In the genomic region with DNA sequence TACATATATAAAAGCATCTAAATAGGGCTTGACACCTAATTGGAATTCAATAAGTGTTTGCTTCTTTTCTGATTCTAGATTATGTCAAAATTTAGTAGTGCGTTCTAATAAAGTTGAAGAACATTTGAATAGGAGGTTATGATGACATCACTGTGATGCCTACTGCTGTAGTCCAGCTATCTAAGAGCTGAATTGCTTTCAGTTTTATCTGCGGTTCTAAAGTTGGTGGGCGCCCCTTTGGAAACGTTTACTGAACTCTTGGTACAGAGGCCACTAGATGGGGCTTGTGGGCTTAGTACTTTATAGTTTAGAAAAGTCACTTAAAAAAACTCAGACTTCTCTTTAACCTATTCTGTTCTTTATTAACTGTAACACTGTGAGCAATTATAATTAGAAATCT, we compare ENCODE assay signal across 8 cellular contexts.
DNase-seq lines count a peak whose midpoint lies in the region; ATAC-seq and TF ChIP-seq lines count a peak whose summit lies in the region.

No MANE protein-coding gene starts in this region.

- no peaks in the 10 kb centered on the region for H3K4me1 Mint-ChIP-seq in neural progenitor cell
- no peaks in the 10 kb centered on the region for H3K4me1 Mint-ChIP-seq in activated T-helper 17 cell treated with anti-CD3 and anti-CD28 coated beads, Interleukin-2, amount 50 U/mL, for 72 hours

- no peaks in the 10 kb centered on the region for H3K9me3 Mint-ChIP-seq in neural progenitor cell
- no peaks in the 10 kb centered on the region for H3K9me3 Mint-ChIP-seq in activated T-helper 17 cell treated with anti-CD3 and anti-CD28 coated beads, Interleukin-2, amount 50 U/mL, for 72 hours

- no peaks in the 10 kb centered on the region for H3K36me3 Mint-ChIP-seq in neural progenitor cell
- no peaks in the 10 kb centered on the region for H3K36me3 Mint-ChIP-seq in activated T-helper 17 cell treated with anti-CD3 and anti-CD28 coated beads, Interleukin-2, amount 50 U/mL, for 72 hours (ENCODE audit: low read depth)

- peak; percentile 60 for DNase-seq in COR-L47 (lab: John Stamatoyannopoulos, UW)
- DNase-seq in NCI-H345 treated with DMSO at 0.1 percent for 48 hours (lab: John Stamatoyannopoulos, UW; ENCODE audit: unreplicated experiment), result peak; percentile 18
- peak; percentile 0 for DNase-seq in mammary epithelial cell
- DNase-seq in neural progenitor cell (ENCODE audit: low spot score), result peak; percentile 65
- no peak for DNase-seq in ascending aorta (ENCODE audit: low spot score in 2 of 2)
- DNase-seq in amniotic stem cell (lab: John Stamatoyannopoulos, UW), result no peak

- H3K9ac ChIP-seq in mammary epithelial cell (ENCODE audit: insufficient read depth, low read length) (no peak overlapping the region), neural progenitor cell (no peak overlapping the region)

- H3K36me3 ChIP-seq in HEK293 (ENCODE audit: control insufficient read depth in 2 of 2, insufficient read depth in 1 of 2, low read length in 2 of 2), result no peaks in the 10 kb centered on the region
- H3K36me3 ChIP-seq in mammary epithelial cell (ENCODE audit: insufficient read depth, low read length), result no peaks in the 10 kb centered on the region
- H3K36me3 ChIP-seq in neural progenitor cell, result no peaks in the 10 kb centered on the region
- no peaks in the 10 kb centered on the region for H3K36me3 ChIP-seq in ascending aorta

- dilution Hi-C loops in mammary epithelial cell (cut with HindIII; ENCODE audit: low sequenced_read_pairs), result no loop called here

- H3K27ac ChIP-seq in HEK293 (ENCODE audit: extremely low read depth, low read depth, low read length) (no peak overlapping the region), mammary epithelial cell (ENCODE audit: insufficient read depth, low read depth, low read length) (no peak overlapping the region), neural progenitor cell (no peak overlapping the region), ascending aorta (no peak overlapping the region)

- H3K4me1 ChIP-seq in HEK293 (ENCODE audit: control insufficient read depth, insufficient read depth, low read length) (no peaks in the 10 kb centered on the region), mammary epithelial cell (ENCODE audit: insufficient read depth, low read length) (no peaks in the 10 kb centered on the region), neural progenitor cell (no peaks in the 10 kb centered on the region), ascending aorta (no peaks in the 10 kb centered on the region)

- no peak overlapping the region for H3K27ac Mint-ChIP-seq in neural progenitor cell
- no peak overlapping the region for H3K27ac Mint-ChIP-seq in activated T-helper 17 cell treated with anti-CD3 and anti-CD28 coated beads, Interleukin-2, amount 50 U/mL, for 72 hours

- no peak overlapping the region for H3K4me2 ChIP-seq in mammary epithelial cell (ENCODE audit: insufficient read depth, low read depth, low read length)
- no peak overlapping the region for H3K4me2 ChIP-seq in neural progenitor cell

- H4K20me1 ChIP-seq in mammary epithelial cell (ENCODE audit: insufficient read depth, low read length) (no peaks in the 10 kb centered on the region), neural progenitor cell (ENCODE audit: low read depth) (no peaks in the 10 kb centered on the region)

- no peak overlapping the region for H2AFZ ChIP-seq in mammary epithelial cell (ENCODE audit: low read depth, low read length)
- H2AFZ ChIP-seq in neural progenitor cell (replicated peaks), result no peak overlapping the region

- ATAC-seq in activated T-helper 17 cell treated with anti-CD3 and anti-CD28 coated beads, Interleukin-2, amount 50 U/mL, for 72 hours (replicated peaks), result no peak

- no TSS peak for BruUV-seq in mammary epithelial cell (replicated peaks; lab: Mats Ljungman, UMichigan)

- no peak overlapping the region for H3K4me3 Mint-ChIP-seq in neural progenitor cell
- H3K4me3 Mint-ChIP-seq in activated T-helper 17 cell treated with anti-CD3 and anti-CD28 coated beads, Interleukin-2, amount 50 U/mL, for 72 hours, result no peak overlapping the region

- POLR2A ChIA-PET in HEK293 (lab: Yijun Ruan, JAX), result no interaction called here

- H3K4me3 ChIP-seq in HEK293 (ENCODE audit: low read depth, low read length) (no peak overlapping the region), mammary epithelial cell (replicated peaks in 1 of 3; ENCODE audit: insufficient read depth in 1 of 3, low read depth in 2 of 3, low read length in 3 of 3) (no peak overlapping the region), neural progenitor cell (no peak overlapping the region), ascending aorta (no peak overlapping the region)

- H3K79me2 ChIP-seq in mammary epithelial cell (ENCODE audit: insufficient read depth, low read length) (no peaks in the 10 kb centered on the region), neural progenitor cell (ENCODE audit: low read depth) (no peaks in the 10 kb centered on the region)

- H3K27me3 ChIP-seq in mammary epithelial cell (ENCODE audit: insufficient read depth, low read length), result no peaks in the 10 kb centered on the region
- no peaks in the 10 kb centered on the region for H3K27me3 ChIP-seq in neural progenitor cell
- H3K27me3 ChIP-seq in ascending aorta, result no peaks in the 10 kb centered on the region

- H3K27me3 Mint-ChIP-seq in neural progenitor cell (ENCODE audit: insufficient read depth, low read depth), result no peaks in the 10 kb centered on the region
- H3K27me3 Mint-ChIP-seq in activated T-helper 17 cell treated with anti-CD3 and anti-CD28 coated beads, Interleukin-2, amount 50 U/mL, for 72 hours, result no peaks in the 10 kb centered on the region

- TF ChIP-seq CTCF in HEK293 (tag by site-specific recombination; IDR thresholded peaks at IDR 0.05), result no peak
- peak in 1 of 2 donors; percentile 29 for TF ChIP-seq CTCF in mammary epithelial cell (conservative IDR thresholded peaks at IDR 0.05 in 1 of 2, IDR thresholded peaks at IDR 0.05 in 1 of 2; ENCODE audit: extremely low read depth in 1 of 2, insufficient read depth in 1 of 2, low read depth in 1 of 2, low read length in 2 of 2)
- peak; percentile 69 for TF ChIP-seq CTCF in neural progenitor cell (IDR thresholded peaks at IDR 0.05)
- no peak for TF ChIP-seq CTCF in ascending aorta (IDR thresholded peaks at IDR 0.05)

- WGBS in mammary epithelial cell (ENCODE audit: low coverage, missing lambda C conversion rate), result 4% methylated on average over 4 of the region's 4 CpGs

- intact Hi-C loops in mammary epithelial cell (cut with micrococcal nuclease) (no loop called here), ascending aorta (cut with DNase I) (no loop called here)

- no peaks in the 10 kb centered on the region for H3F3A ChIP-seq in neural progenitor cell (ENCODE audit: low read depth)

- H3K9me3 ChIP-seq in HEK293 (ENCODE audit: control insufficient read depth, insufficient read depth, low read depth, low read length) (no peaks in the 10 kb centered on the region), mammary epithelial cell (replicated peaks; ENCODE audit: insufficient read depth, low read length) (no peaks in the 10 kb centered on the region), neural progenitor cell (ENCODE audit: low read depth) (no peaks in the 10 kb centered on the region), ascending aorta (no peaks in the 10 kb centered on the region)

- in situ Hi-C loops in mammary epithelial cell (cut with MboI; ENCODE audit: low sequenced_read_pairs in 2 of 2), result no loop called here

- CTCF ChIA-PET in HEK293 (lab: Yijun Ruan, JAX) (interaction anchor here (1.9 kb wide), 1 partner anchor 10 kb away, joined by 5 read pairs; no protein-coding TSS in a partner anchor), mammary epithelial cell (lab: Charles Lee; ENCODE audit: low non-redundant PET) (no interaction called here)

TF ChIP-seq in HEK293, 187 proteins besides CTCF, POLR2A, EP300 and RAD21 (continues in another document):
- TF ChIP-seq ZNF24 (tag by site-specific recombination; IDR thresholded peaks at IDR 0.05) (no peak), MEIS1 (CRISPR knock-in tag; IDR thresholded peaks at IDR 0.05; ENCODE audit: borderline replicate concordance) (no peak), ZNF423 (tag by site-specific recombination; IDR thresholded peaks at IDR 0.05) (no peak), ZNF654 (tag by site-specific recombination; IDR thresholded peaks at IDR 0.05; ENCODE audit: low read depth) (0 out of 2 replicates have a peak, but pooled peaks have one; percentile 19), RBAK (tag by site-specific recombination; IDR thresholded peaks at IDR 0.05) (no peak), ZNF138 (tag by site-specific recombination; IDR thresholded peaks at IDR 0.05; ENCODE audit: borderline replicate concordance) (no peak), ZNF514 (tag by site-specific recombination; IDR thresholded peaks at IDR 0.05) (no peak), ZNF155 (tag by site-specific recombination; IDR thresholded peaks at IDR 0.05) (no peak), ZNF202 (tag by site-specific recombination; IDR thresholded peaks at IDR 0.05; ENCODE audit: borderline replicate concordance) (no peak), BCL6B (tag by site-specific recombination; IDR thresholded peaks at IDR 0.05) (no peak), ZBTB7A (tag by site-specific recombination; IDR thresholded peaks at IDR 0.05; ENCODE audit: low read depth) (no peak)
- TF ChIP-seq, protein P1, sequence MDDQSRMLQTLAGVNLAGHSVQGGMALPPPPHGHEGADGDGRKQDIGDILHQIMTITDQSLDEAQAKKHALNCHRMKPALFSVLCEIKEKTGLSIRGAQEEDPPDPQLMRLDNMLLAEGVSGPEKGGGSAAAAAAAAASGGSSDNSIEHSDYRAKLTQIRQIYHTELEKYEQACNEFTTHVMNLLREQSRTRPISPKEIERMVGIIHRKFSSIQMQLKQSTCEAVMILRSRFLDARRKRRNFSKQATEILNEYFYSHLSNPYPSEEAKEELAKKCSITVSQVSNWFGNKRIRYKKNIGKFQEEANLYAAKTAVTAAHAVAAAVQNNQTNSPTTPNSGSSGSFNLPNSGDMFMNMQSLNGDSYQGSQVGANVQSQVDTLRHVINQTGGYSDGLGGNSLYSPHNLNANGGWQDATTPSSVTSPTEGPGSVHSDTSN (CRISPR knock-in tag; IDR thresholded peaks at IDR 0.05), result no peak

Comparison
In these comparisons a context has a peak if more than half of its experiments do, and no peak if none do; other contexts are left out.
1. DNase-seq: peak in COR-L47 (single experiment), NCI-H345 treated with DMSO at 0.1 percent for 48 hours (single experiment), mammary epithelial cell (single experiment) and neural progenitor cell (single experiment); none in ascending aorta (0 of 2) and amniotic stem cell (single experiment).